ENCODE assay signal across 25 cellular contexts in genomic region chr19:28964500-28964899, GRCh38.
DNase-seq lines count a peak whose midpoint lies in the region; ATAC-seq and TF ChIP-seq lines count a peak whose summit lies in the region.
"Had no signal": no experiment of that assay in that cellular context is flagged by ENCODE, and none has a peak within 500 bp of the region (broad histone marks: within the 10 kb centered on the region; RNA-seq: fewer than 3 reads in every experiment).

No MANE protein-coding gene starts in this region.

- TF ChIP-seq RAD21 in IMR-90 (IDR thresholded peaks at IDR 0.05; ENCODE audit: low read length) = no peak

- H3K27ac Mint-ChIP-seq in endodermal cell = no peak overlapping the region
- H3K27ac Mint-ChIP-seq: CD14-positive monocyte; CD4-positive, alpha-beta memory T cell; CD4-positive, CD25-positive, alpha-beta regulatory T cell; CD8-positive, alpha-beta memory T cell had no signal

- dilution Hi-C loops in IMR-90 (cut with HindIII; ENCODE audit: low sequenced_read_pairs, unreplicated experiment) = no loop called here

- peak overlapping the region; percentile 50 for H2BK5ac ChIP-seq in IMR-90 (ENCODE audit: low read depth, low read length, poor library complexity, severe bottlenecking)
- no peak overlapping the region for H2BK5ac ChIP-seq in mesenchymal stem cell (ENCODE audit: low read depth, low read length, poor library complexity, severe bottlenecking)

- no peaks in the 10 kb centered on the region for H3K9me3 ChIP-seq in left ventricle myocardium inferior (replicated peaks)
- no peaks in the 10 kb centered on the region for H3K9me3 ChIP-seq in IMR-90 (ENCODE audit: control insufficient read depth, insufficient read depth, low read length)
- no peaks in the 10 kb centered on the region for H3K9me3 ChIP-seq in endodermal cell (ENCODE audit: control insufficient read depth, low read length)
- no peaks in the 10 kb centered on the region for H3K9me3 ChIP-seq in mesenchymal stem cell (ENCODE audit: control insufficient read depth, low read length)
- H3K9me3 ChIP-seq: BE2C, BLaER1 had no signal

- no peak overlapping the region for H2AK9ac ChIP-seq in IMR-90 (replicated peaks; ENCODE audit: low read depth, low read length, poor library complexity)

- BruUV-seq in IMR-90 (replicated peaks; lab: Mats Ljungman, UMichigan) = no TSS peak

- H3K79me1 ChIP-seq in IMR-90 (ENCODE audit: low read depth in 1 of 2, low read length in 2 of 2) (no peaks in the 10 kb centered on the region), mesenchymal stem cell (replicated peaks; ENCODE audit: low read length, poor library complexity, severe bottlenecking) (no peaks in the 10 kb centered on the region)

- no peaks in the 10 kb centered on the region for H3K9me3 Mint-ChIP-seq in endodermal cell

- H3K14ac ChIP-seq in IMR-90 (replicated peaks; ENCODE audit: low read depth, low read length) (no peak overlapping the region), mesenchymal stem cell (ENCODE audit: low read length in 2 of 2) (no peak overlapping the region)

- H3K4me1 ChIP-seq in left ventricle myocardium inferior (peaks cover 10% of the 10 kb centered on the region), IMR-90 (ENCODE audit: control insufficient read depth, insufficient read depth, low read length) (peaks cover 11% of the 10 kb centered on the region), endodermal cell (ENCODE audit: control insufficient read depth, insufficient read depth, low read length) (peaks cover 4% of the 10 kb centered on the region), mesenchymal stem cell (ENCODE audit: control insufficient read depth, insufficient read depth, low read depth, low read length) (peaks cover 15% of the 10 kb centered on the region)
- H3K4me1 ChIP-seq: BE2C had no signal

- WGBS in IMR-90 (ENCODE audit: extremely low coverage in 2 of 2, insufficient read length in 1 of 2), 2 experiments = no CpG with 5 or more reads among the region's 2 CpGs
- WGBS in endodermal cell (ENCODE audit: insufficient coverage in 1 of 2, insufficient read length in 1 of 2), 2 experiments = 80 to 83% methylated on average over 1 of the region's 2 CpGs
- WGBS in mesenchymal stem cell = 38% methylated on average over 1 of the region's 2 CpGs

- H3K27me3 ChIP-seq in left ventricle myocardium inferior (ENCODE audit: low read depth) = no peaks in the 10 kb centered on the region
- H3K27me3 ChIP-seq in IMR-90 (ENCODE audit: control insufficient read depth, insufficient read depth, low read length) = no peaks in the 10 kb centered on the region
- no peaks in the 10 kb centered on the region for H3K27me3 ChIP-seq in endodermal cell (ENCODE audit: control insufficient read depth, insufficient read depth, low read length, poor library complexity, severe bottlenecking)
- no peaks in the 10 kb centered on the region for H3K27me3 ChIP-seq in mesenchymal stem cell (ENCODE audit: control insufficient read depth in 1 of 2, insufficient read depth in 1 of 2, low read length in 2 of 2)
- H3K27me3 ChIP-seq: BE2C, BLaER1 had no signal

- H3K27ac ChIP-seq in left ventricle myocardium inferior (replicated peaks) (no peak overlapping the region), IMR-90 (ENCODE audit: insufficient read depth, low read length) (no peak overlapping the region), endodermal cell (ENCODE audit: low read depth, low read length) (no peak overlapping the region), mesenchymal stem cell (ENCODE audit: low read length, poor library complexity, severe bottlenecking) (no peak overlapping the region)
- H3K27ac ChIP-seq: BLaER1 had no signal

- no peak for TF ChIP-seq CTCF in left ventricle myocardium inferior (IDR thresholded peaks at IDR 0.05; ENCODE audit: borderline replicate concordance)
- no peak for TF ChIP-seq CTCF in IMR-90 (conservative IDR thresholded peaks at IDR 0.05; ENCODE audit: low read depth, low read length)
- no peak for TF ChIP-seq CTCF in endodermal cell (conservative IDR thresholded peaks at IDR 0.05)

- in situ Hi-C loops in IMR-90 (cut with MboI; ENCODE audit: low sequenced_read_pairs) = no loop called here

- no peaks in the 10 kb centered on the region for H4K20me1 ChIP-seq in IMR-90 (ENCODE audit: insufficient read depth, low read length)
- H4K20me1 ChIP-seq: BLaER1 had no signal

- peak; percentile 34 for ATAC-seq in Right ventricle myocardium superior (ENCODE audit: poor library complexity)
- ATAC-seq in IMR-90 (ENCODE audit: low read depth) = no peak
- ATAC-seq: GM12878 had no signal

- H2BK120ac ChIP-seq in IMR-90 (ENCODE audit: low read depth, low read length) = peak overlapping the region; percentile 61
- no peak overlapping the region for H2BK120ac ChIP-seq in mesenchymal stem cell (ENCODE audit: low read depth, low read length)

- H3K4ac ChIP-seq in IMR-90 (ENCODE audit: low read depth, low read length) (peak overlapping the region; percentile 22; the same call in 1 of the 2 replicates), mesenchymal stem cell (ENCODE audit: low read depth in 1 of 2, low read length in 2 of 2) (no peak overlapping the region)

- H2BK15ac ChIP-seq in IMR-90 (ENCODE audit: low read depth, low read length) (0 out of 3 replicates have a peak overlapping the region, but pooled peaks have one; percentile 17), mesenchymal stem cell (ENCODE audit: low read depth, poor library complexity, severe bottlenecking) (no peak overlapping the region)

- 0 out of 2 replicates have a peak, but pooled peaks cover 3% of the 10 kb centered on the region for H3K9me1 ChIP-seq in IMR-90 (ENCODE audit: insufficient read depth, low read length)

- no peaks in the 10 kb centered on the region for H3K36me3 Mint-ChIP-seq in endodermal cell (ENCODE audit: low read depth)
- H3K36me3 Mint-ChIP-seq: CD14-positive monocyte; CD4-positive, alpha-beta memory T cell; CD4-positive, CD25-positive, alpha-beta regulatory T cell; CD8-positive, alpha-beta memory T cell had no signal

- 0 out of 2 replicates have a peak overlapping the region, but pooled peaks have one; percentile 4 for H4K5ac ChIP-seq in IMR-90 (ENCODE audit: low read depth, low read length)

- H3K23ac ChIP-seq in IMR-90 (ENCODE audit: low read depth, low read length) = no peak overlapping the region
- no peak overlapping the region for H3K23ac ChIP-seq in mesenchymal stem cell (ENCODE audit: low read length in 2 of 2)

- DNase-seq in Right ventricle myocardium superior (no peak), left ventricle myocardium inferior (no peak), IMR-90 (no peak), endodermal cell (peak; percentile 41), mesenchymal stem cell (no peak), UCSD-AML1 (lab: John Stamatoyannopoulos, UW; ENCODE audit: unreplicated experiment) (no peak)
- DNase-seq in stimulated activated CD8-positive, alpha-beta memory T cell treated with anti-CD3 and anti-CD28 coated beads, Interleukin-4, amount 100 ng/mL, for 48 hours = no peak
- DNase-seq: 8988T; ACHN; BE2C; C1 segment of cervical spinal cord; CD4-positive, alpha-beta memory T cell; CD4-positive, CD25-positive, alpha-beta regulatory T cell; CD8-positive, alpha-beta memory T cell; COR-L47; DMS 273 treated with DMSO at 0.1 percent for 48 hours; DMS153; DMS53; DMS79; DND-41; EL; GDM1 had no signal

- peaks cover 4% of the 10 kb centered on the region for H3K4me1 Mint-ChIP-seq in endodermal cell
- H3K4me1 Mint-ChIP-seq: CD14-positive monocyte; CD4-positive, alpha-beta memory T cell; CD4-positive, CD25-positive, alpha-beta regulatory T cell; CD8-positive, alpha-beta memory T cell had no signal

- H3K36me3 ChIP-seq in left ventricle myocardium inferior = no peaks in the 10 kb centered on the region
- no peaks in the 10 kb centered on the region for H3K36me3 ChIP-seq in IMR-90 (ENCODE audit: control insufficient read depth, insufficient read depth, low read length)
- no peaks in the 10 kb centered on the region for H3K36me3 ChIP-seq in endodermal cell (ENCODE audit: control insufficient read depth, insufficient read depth, low read length)
- H3K36me3 ChIP-seq in mesenchymal stem cell (ENCODE audit: control insufficient read depth in 1 of 2, insufficient read depth in 2 of 2, low read depth in 1 of 2, low read length in 2 of 2) = no peaks in the 10 kb centered on the region
- H3K36me3 ChIP-seq: BE2C, BLaER1 had no signal

- peaks cover 3% of the 10 kb centered on the region for H3K27me3 Mint-ChIP-seq in endodermal cell (ENCODE audit: insufficient read depth)
- H3K27me3 Mint-ChIP-seq: CD4-positive, CD25-positive, alpha-beta regulatory T cell had no signal

- H2BK20ac ChIP-seq in IMR-90 (ENCODE audit: low read depth, low read length) = peak overlapping the region; percentile 70; the same call in 1 of the 2 replicates

- H3K56ac ChIP-seq in IMR-90 (ENCODE audit: extremely low read depth, insufficient read depth, low read length) = no peak overlapping the region

- H3K9ac ChIP-seq in IMR-90 (ENCODE audit: low read depth, low read length) = no peak overlapping the region
- H3K9ac ChIP-seq in endodermal cell (ENCODE audit: extremely low read depth, low read length, poor library complexity, severe bottlenecking) = no peak overlapping the region
- H3K9ac ChIP-seq in mesenchymal stem cell (ENCODE audit: low read length) = no peak overlapping the region
- H3K9ac ChIP-seq: BLaER1 had no signal

- CTCF ChIA-PET in IMR-90 (lab: Yijun Ruan, JAX) = no interaction called here

- no peak for TF ChIP-seq POLR2A in IMR-90 (IDR thresholded peaks at IDR 0.05; ENCODE audit: low read depth, low read length)

- no peak overlapping the region for H3K4me2 ChIP-seq in IMR-90 (ENCODE audit: low read depth, low read length)
- no peak overlapping the region for H3K4me2 ChIP-seq in mesenchymal stem cell (ENCODE audit: low read length, poor library complexity, severe bottlenecking)
- H3K4me2 ChIP-seq: BLaER1 had no signal

- H4K8ac ChIP-seq in IMR-90 (ENCODE audit: low read depth in 2 of 2, low read length in 2 of 2) (no peak overlapping the region; a peak in 1 of 4 replicates), mesenchymal stem cell (ENCODE audit: low read length) (no peak overlapping the region)

- H3K4me3 ChIP-seq in left ventricle myocardium inferior = no peak overlapping the region
- no peak overlapping the region for H3K4me3 ChIP-seq in IMR-90 (ENCODE audit: insufficient read depth, low read depth, low read length)
- H3K4me3 ChIP-seq in endodermal cell (ENCODE audit: low read length) = no peak overlapping the region
- no peak overlapping the region for H3K4me3 ChIP-seq in mesenchymal stem cell (ENCODE audit: insufficient read depth in 1 of 2, low read depth in 1 of 2, low read length in 2 of 2)
- H3K4me3 ChIP-seq: BLaER1, GM12878 had no signal

- H3K18ac ChIP-seq in IMR-90 (ENCODE audit: low read depth, low read length) (peak overlapping the region; percentile 52; the same call in 1 of the 2 replicates), mesenchymal stem cell (ENCODE audit: low read depth in 1 of 2, low read length in 2 of 2) (no peak overlapping the region)

- intact Hi-C loops in Right ventricle myocardium superior (cut with DNase I) (no loop called here), left ventricle myocardium inferior (cut with micrococcal nuclease) (no loop called here), IMR-90 (cut with micrococcal nuclease) (no loop called here)

- H2BK12ac ChIP-seq in mesenchymal stem cell (ENCODE audit: low read length in 2 of 2) = no peak overlapping the region

- peak overlapping the region; percentile 61; the same call in 1 of the 2 replicates for H2AK5ac ChIP-seq in IMR-90 (ENCODE audit: low read depth, low read length)
- peak overlapping the region; percentile 88 for H2AK5ac ChIP-seq in mesenchymal stem cell (ENCODE audit: low read length, severe bottlenecking)

- H2AFZ ChIP-seq in IMR-90 (replicated peaks; ENCODE audit: low read length, poor library complexity) (no peak overlapping the region), mesenchymal stem cell (ENCODE audit: low read depth, low read length) (no peak overlapping the region)

- H3K4me3 Mint-ChIP-seq in endodermal cell = no peak overlapping the region
- H3K4me3 Mint-ChIP-seq: CD14-positive monocyte; CD4-positive, alpha-beta memory T cell; CD4-positive, CD25-positive, alpha-beta regulatory T cell; CD8-positive, alpha-beta memory T cell had no signal

- H4K91ac ChIP-seq in IMR-90 (ENCODE audit: insufficient read depth, low read depth, low read length) = peak overlapping the region; percentile 47; the same call in 1 of the 2 replicates
- no peak overlapping the region for H4K91ac ChIP-seq in mesenchymal stem cell (ENCODE audit: low read length)

- POLR2A ChIA-PET in IMR-90 (lab: Charles Lee; ENCODE audit: unreplicated experiment) = no interaction called here
